In genomic region chr12:116591608-116592115, GRCh38 we compare ENCODE assay signal across 10 cellular contexts. TPM values are rescaled to one million over a fixed set of nuclear protein-coding genes. Genes with fewer than 3 reads are reported as not detected.
DNase-seq lines count a peak whose midpoint lies in the region; ATAC-seq, FAIRE-seq and TF ChIP-seq lines count a peak whose summit lies in the region.
"Had no signal": no experiment of that assay in that cellular context is flagged by ENCODE, and none has a peak within 500 bp of the region (broad histone marks: within the 10 kb centered on the region; RNA-seq: fewer than 3 reads in every experiment).

No MANE protein-coding gene starts in this region.

- SMC1A ChIA-PET in GM12878 (lab: Charles Lee; ENCODE audit: uncharacterized antibody, unreplicated experiment), result interaction anchor here (0.6 kb wide), 1 partner anchor 11 kb away, joined by 3 read pairs; no protein-coding TSS in a partner anchor

- no peaks in the 10 kb centered on the region for H3K9me3 ChIP-seq in Loucy (ENCODE audit: insufficient read depth, low read depth, low read length)
- H3K9me3 ChIP-seq in GM12878 (replicated peaks; ENCODE audit: control insufficient read depth, insufficient read depth, low read length), result no peaks in the 10 kb centered on the region; the same call in 2 of the 3 replicates
- H3K9me3 ChIP-seq in mesenchymal stem cell (ENCODE audit: control insufficient read depth, low read length), result no peaks in the 10 kb centered on the region
- no peaks in the 10 kb centered on the region for H3K9me3 ChIP-seq in thymus (ENCODE audit: control insufficient read depth)
- no peaks in the 10 kb centered on the region for H3K9me3 ChIP-seq in WERI-Rb-1 (ENCODE audit: severe bottlenecking)
- H3K9me3 ChIP-seq: psoas muscle had no signal

- in situ Hi-C loops in GM12878 (cut with MboI), result loop anchor here (10.0 kb wide), 1 partner anchor 587 kb away; no protein-coding TSS in a partner anchor

- ATAC-seq in GM12878 (no peak), HG03442 (IDR thresholded peaks at IDR 0.05; ENCODE audit: unreplicated experiment) (no peak)

- no peak overlapping the region for H3K18ac ChIP-seq in mesenchymal stem cell (ENCODE audit: low read depth in 1 of 2, low read length in 2 of 2)

- RAD21 ChIA-PET in GM12878 (lab: Charles Lee; ENCODE audit: unreplicated experiment), result no interaction called here

- no peak overlapping the region for H3K4me2 ChIP-seq in Loucy (ENCODE audit: low read depth, low read length, poor library complexity, severe bottlenecking)
- H3K4me2 ChIP-seq in GM12878 (ENCODE audit: control insufficient read depth, insufficient read depth), result no peak overlapping the region
- no peak overlapping the region for H3K4me2 ChIP-seq in mesenchymal stem cell (ENCODE audit: low read length, poor library complexity, severe bottlenecking)

- H3K9ac ChIP-seq in Loucy (ENCODE audit: low read depth, low read length, poor library complexity, severe bottlenecking) (no peak overlapping the region), GM12878 (ENCODE audit: control insufficient read depth, insufficient read depth, low read length) (no peak overlapping the region), mesenchymal stem cell (ENCODE audit: low read length) (peak overlapping the region; percentile 65)

- H2BK120ac ChIP-seq in mesenchymal stem cell (ENCODE audit: low read depth, low read length), result no peak overlapping the region

- POLR2A ChIA-PET in GM12878 (lab: Charles Lee), result interaction anchor here (1.1 kb wide), 1 partner anchor 31 kb away, joined by 4 read pairs; no protein-coding TSS in a partner anchor

- BruUV-seq in GM12878 (replicated peaks; lab: Mats Ljungman, UMichigan), result no TSS peak

- DNase-seq in GM12878 (ENCODE audit: low read depth, low spot score), result no peak
- peak; percentile 54 for DNase-seq in mesenchymal stem cell
- no peak for DNase-seq in NCI-H1694 treated with DMSO at 0.1 percent for 48 hours (lab: John Stamatoyannopoulos, UW)
- DNase-seq in WERI-Rb-1, result no peak
- DNase-seq: NCI-H2171 had no signal

- TF ChIP-seq CTCF in Loucy (conservative IDR thresholded peaks at IDR 0.05; ENCODE audit: low read length) (no peak), GM12878 (IDR thresholded peaks at IDR 0.05 in 2 of 3, conservative IDR thresholded peaks at IDR 0.05 in 1 of 3; ENCODE audit: control insufficient read depth in 2 of 3, extremely low read depth in 1 of 3, insufficient read depth in 1 of 3, low read depth in 3 of 3, low read length in 3 of 3) (no peak), WERI-Rb-1 (IDR thresholded peaks at IDR 0.05; ENCODE audit: low read depth, low read length) (no peak)

- no peak overlapping the region for H3K4me3 ChIP-seq in Loucy (ENCODE audit: low read length, poor library complexity, severe bottlenecking)
- no peak overlapping the region for H3K4me3 ChIP-seq in GM12878
- H3K4me3 ChIP-seq in mesenchymal stem cell (ENCODE audit: insufficient read depth in 1 of 2, low read depth in 1 of 2, low read length in 2 of 2), result no peak overlapping the region
- H3K4me3 ChIP-seq in thymus (ENCODE audit: low read length), result no peak overlapping the region
- no peak overlapping the region for H3K4me3 ChIP-seq in WERI-Rb-1 (ENCODE audit: low read depth, low read length)
- H3K4me3 ChIP-seq: coronary artery, psoas muscle had no signal

- H3K14ac ChIP-seq in mesenchymal stem cell (ENCODE audit: low read length in 2 of 2), result no peak overlapping the region

- intact Hi-C loops in GM12878 (cut with micrococcal nuclease; ENCODE audit: unreplicated experiment), result no loop called here

- H3K27me3 ChIP-seq in Loucy (ENCODE audit: insufficient read depth, low read length, poor library complexity, severe bottlenecking) (no peaks in the 10 kb centered on the region), GM12878 (replicated peaks in 1 of 2; ENCODE audit: control insufficient read depth in 2 of 2, insufficient read depth in 2 of 2, low read length in 1 of 2) (no peaks in the 10 kb centered on the region; a peak in 1 of 4 replicates), mesenchymal stem cell (ENCODE audit: control insufficient read depth in 1 of 2, insufficient read depth in 1 of 2, low read length in 2 of 2) (no peaks in the 10 kb centered on the region), thymus (ENCODE audit: control insufficient read depth, insufficient read depth) (no peaks in the 10 kb centered on the region), WERI-Rb-1 (ENCODE audit: insufficient read depth, low read depth, severe bottlenecking) (no peaks in the 10 kb centered on the region)

- H4K20me1 ChIP-seq in Loucy (ENCODE audit: insufficient read depth, low read length, poor library complexity, severe bottlenecking) (no peaks in the 10 kb centered on the region), GM12878 (ENCODE audit: control insufficient read depth, insufficient read depth) (no peaks in the 10 kb centered on the region)

- H3K36me3 ChIP-seq in Loucy (ENCODE audit: insufficient read depth, low read length), result no peaks in the 10 kb centered on the region
- H3K36me3 ChIP-seq in GM12878 (ENCODE audit: control insufficient read depth in 2 of 2, insufficient read depth in 2 of 2, low read length in 1 of 2), result no peaks in the 10 kb centered on the region
- no peaks in the 10 kb centered on the region for H3K36me3 ChIP-seq in mesenchymal stem cell (ENCODE audit: control insufficient read depth in 1 of 2, insufficient read depth in 2 of 2, low read depth in 1 of 2, low read length in 2 of 2)
- H3K36me3 ChIP-seq in thymus (ENCODE audit: control insufficient read depth, insufficient read depth), result no peaks in the 10 kb centered on the region
- no peaks in the 10 kb centered on the region for H3K36me3 ChIP-seq in WERI-Rb-1

- H3K4ac ChIP-seq in mesenchymal stem cell (ENCODE audit: low read depth in 1 of 2, low read length in 2 of 2), result no peak overlapping the region

- WGBS in GM12878 (ENCODE audit: insufficient coverage, insufficient replicate concordance, low lambda C conversion rate, missing lambda C conversion rate), result 47% methylated on average over 3 of the region's 3 CpGs
- WGBS in mesenchymal stem cell, result 57% methylated on average over 3 of the region's 3 CpGs
- WGBS in thymus, result 38% methylated on average over 3 of the region's 3 CpGs

- H3K9me2 ChIP-seq in Loucy (replicated peaks; ENCODE audit: low read depth, low read length), result no peaks in the 10 kb centered on the region

- no peaks in the 10 kb centered on the region for H3K79me1 ChIP-seq in mesenchymal stem cell (replicated peaks; ENCODE audit: low read length, poor library complexity, severe bottlenecking)

- H3K23ac ChIP-seq in mesenchymal stem cell (ENCODE audit: low read length in 2 of 2), result no peak overlapping the region

- H3K79me2 ChIP-seq in Loucy (ENCODE audit: insufficient read depth, low read length) (no peaks in the 10 kb centered on the region), GM12878 (ENCODE audit: control insufficient read depth, insufficient read depth, low read length) (no peaks in the 10 kb centered on the region)

- no peak for TF ChIP-seq EP300 in GM12878 (IDR thresholded peaks at IDR 0.05; ENCODE audit: borderline replicate concordance in 1 of 2, control insufficient read depth in 1 of 2, low read depth in 2 of 2, low read length in 2 of 2)

- H3K4me1 ChIP-seq in Loucy (ENCODE audit: insufficient read depth, low read length, poor library complexity, severe bottlenecking) (peaks cover 35% of the 10 kb centered on the region), GM12878 (ENCODE audit: control insufficient read depth, insufficient read depth, low read length) (no peaks in the 10 kb centered on the region), mesenchymal stem cell (ENCODE audit: control insufficient read depth, insufficient read depth, low read depth, low read length) (peaks cover 1% of the 10 kb centered on the region), thymus (ENCODE audit: control insufficient read depth, insufficient read depth, low read length) (peaks cover 18% of the 10 kb centered on the region)

- no peaks in the 10 kb centered on the region for H3F3A ChIP-seq in Loucy (ENCODE audit: low read depth)

- H4K8ac ChIP-seq in mesenchymal stem cell (ENCODE audit: low read length), result no peak overlapping the region

- no peak overlapping the region for H2BK15ac ChIP-seq in mesenchymal stem cell (ENCODE audit: low read depth, poor library complexity, severe bottlenecking)

- no peak for FAIRE-seq in GM12878 (lab: Jason Lieb, UNC)

- 0 out of 2 replicates have a peak, but pooled peaks have one; percentile 10 for TF ChIP-seq RAD21 in GM12878 (IDR thresholded peaks at IDR 0.05; ENCODE audit: insufficient read depth, low read depth, low read length)

- H2AK5ac ChIP-seq in mesenchymal stem cell (ENCODE audit: low read length, severe bottlenecking), result no peak overlapping the region

- no peak for TF ChIP-seq POLR2A in GM12878 (IDR thresholded peaks at IDR 0.05; ENCODE audit: low read depth, low read length)

- H2AFZ ChIP-seq in Loucy (ENCODE audit: low read length), result peak overlapping the region; percentile 50
- no peak overlapping the region for H2AFZ ChIP-seq in GM12878 (ENCODE audit: control insufficient read depth, low read depth, low read length)
- no peak overlapping the region for H2AFZ ChIP-seq in mesenchymal stem cell (ENCODE audit: low read depth, low read length)

- no peak overlapping the region for H4K91ac ChIP-seq in mesenchymal stem cell (ENCODE audit: low read length)

- no peak overlapping the region for H2BK5ac ChIP-seq in mesenchymal stem cell (ENCODE audit: low read depth, low read length, poor library complexity, severe bottlenecking)

- CTCF ChIA-PET in GM12878 (lab: Yijun Ruan, JAX), result interaction anchor here (1.2 kb wide), 1 partner anchor 10 kb away, joined by 3 read pairs; no protein-coding TSS in a partner anchor

- H3K27ac ChIP-seq in GM12878 (ENCODE audit: control insufficient read depth, insufficient read depth), result no peak overlapping the region
- H3K27ac ChIP-seq in mesenchymal stem cell (ENCODE audit: low read length, poor library complexity, severe bottlenecking), result no peak overlapping the region
- H3K27ac ChIP-seq in thymus (ENCODE audit: low read depth), result peak overlapping the region; percentile 53
- no peak overlapping the region for H3K27ac ChIP-seq in WERI-Rb-1
- H3K27ac ChIP-seq: psoas muscle had no signal

- no peak overlapping the region for H2BK12ac ChIP-seq in mesenchymal stem cell (ENCODE audit: low read length in 2 of 2)

RNA-seq across cellular contexts. Expression of gene MAP1LC3B2, which starts 32.5 kb away (rescaled TPM):
- total RNA-seq in GM12878 (2013; cell fraction: nucleolus; rRNA removed), result 13.5 and 16.8 TPM in 2 replicates
- not detected in 2 replicates for total RNA-seq in GM12878 (2014; rRNA removed)
- total RNA-seq in GM12878 (2014; rRNA removed; fragmentation: Illumina TruSeq; extraction: Trizol), result not detected in 2 replicates
- total RNA-seq in GM12878 (2021), result 1.8 TPM in 1 of 2 replicates, not detected in the other
- polyA plus RNA-seq in GM12878 (2011; ENCODE audit: low read depth), result 1.7 TPM
- polyA plus RNA-seq in GM12878 (2011; rRNA removed), result 1.6 and 2.2 TPM in 2 replicates
- 0.99 and 1.3 TPM in 2 replicates for polyA plus RNA-seq in GM12878 (2011; cell fraction: cytosol; rRNA removed)
- polyA plus RNA-seq in GM12878 (2011; cell fraction: nucleus; rRNA removed), result 5.0 and 6.6 TPM in 2 replicates
- polyA plus RNA-seq in GM12878 (2012), result 2.5 and 4.9 TPM in 2 replicates
- 0.25 and 0.41 TPM in 2 replicates for polyA plus RNA-seq in GM12878 (2014; fragmentation: Illumina TruSeq; extraction: Trizol)
- under 1 TPM; 0.23 to 0.40 TPM for polyA plus RNA-seq in GM12878 (2014; fragmentation: Nextera tagmentation; extraction: Ambion mirVana)
- polyA plus RNA-seq in GM12878 (2014; rRNA removed), result 0.27 and 0.72 TPM in 2 replicates
- polyA plus RNA-seq in GM12878 (2016; fragmentation: Nextera tagmentation; extraction: Ambion mirVana), result 1 to 10 TPM; 2.7 TPM
- 0.95 and 1.5 TPM in 2 replicates for polyA minus RNA-seq in GM12878 (2011; rRNA and poly(A)+ RNA removed)
- polyA minus RNA-seq in GM12878 (2011; cell fraction: cytosol; rRNA and poly(A)+ RNA removed), result 2.8 TPM in 1 of 2 replicates, not detected in the other
- not detected in 2 replicates for polyA minus RNA-seq in GM12878 (2011; cell fraction: nucleus; rRNA and poly(A)+ RNA removed)
- polyA plus RNA-seq in mesenchymal stem cell (2013, experiment 1 of 2), result 0.32 TPM
- 0.60 TPM for polyA plus RNA-seq in mesenchymal stem cell (2013, experiment 2 of 2)
- polyA plus RNA-seq in thymus, result 6.5 TPM
